In genomic region chr6:5763871-5764270, GRCh38 we compare ENCODE assay signal across 3 cellular contexts.
TF ChIP-seq lines count a peak whose summit lies in the region.

No MANE protein-coding gene starts in this region.

TF ChIP-seq in SK-N-SH treated with all-trans-retinoic acid at 6 μM for 48 hours, 23 proteins besides CTCF, POLR2A, EP300 and RAD21 (continued from another document):
- TF ChIP-seq PATZ1 (CRISPR knock-in tag; IDR thresholded peaks at IDR 0.05; ENCODE audit: borderline replicate concordance) (no peak), OSR1 (CRISPR knock-in tag; IDR thresholded peaks at IDR 0.05) (no peak), RARB (CRISPR knock-in tag; IDR thresholded peaks at IDR 0.05) (no peak), CSDC2 (CRISPR knock-in tag; IDR thresholded peaks at IDR 0.05) (no peak), PPARA (CRISPR knock-in tag; IDR thresholded peaks at IDR 0.05; ENCODE audit: borderline replicate concordance) (no peak), CSRNP3 (CRISPR knock-in tag; IDR thresholded peaks at IDR 0.05) (no peak), ISL1 (CRISPR knock-in tag; IDR thresholded peaks at IDR 0.05) (no peak), CREB5 (CRISPR knock-in tag; IDR thresholded peaks at IDR 0.05; ENCODE audit: low read depth) (no peak)

TF ChIP-seq in SK-N-SH, 30 proteins besides CTCF, POLR2A, EP300 and RAD21 (continued from another document):
- TF ChIP-seq MAX (IDR thresholded peaks at IDR 0.05; ENCODE audit: low read depth): no peak
- no peak for TF ChIP-seq POLR2AphosphoS5 (IDR thresholded peaks at IDR 0.05; ENCODE audit: low read depth, low read length)
- no peak for TF ChIP-seq MEF2A (IDR thresholded peaks at IDR 0.05; ENCODE audit: borderline replicate concordance, low read depth)
- no peak for TF ChIP-seq NFIC (IDR thresholded peaks at IDR 0.05; ENCODE audit: borderline replicate concordance)
- no peak for TF ChIP-seq GABPA (IDR thresholded peaks at IDR 0.05; ENCODE audit: low read depth)
TF ChIP-seq in SK-N-SH: peak in this region for 0.

TF ChIP-seq in IMR-90, 13 proteins besides CTCF, POLR2A, EP300 and RAD21 (continued from another document):
- TF ChIP-seq ELK1 (IDR thresholded peaks at IDR 0.05; ENCODE audit: borderline replicate concordance, low read depth, low read length): no peak
- TF ChIP-seq MAFK (IDR thresholded peaks at IDR 0.05; ENCODE audit: low read depth, low read length): no peak
- TF ChIP-seq BHLHE40 (IDR thresholded peaks at IDR 0.05; ENCODE audit: low read depth, low read length): no peak
